8 cellular contexts compared by ENCODE assay signal in genomic region chr2:230447455-230448451, GRCh38. TPM values are rescaled to one million over a fixed set of nuclear protein-coding genes. Genes with fewer than 3 reads are reported as not detected.
DNase-seq lines count a peak whose midpoint lies in the region; ATAC-seq lines count a peak whose summit lies in the region.

No MANE protein-coding gene starts in this region.

- peak overlapping the region; percentile 5 for H3K27ac ChIP-seq in naive thymus-derived CD4-positive, alpha-beta T cell (ENCODE audit: low read depth, low read length)

- peak; percentile 75 for ATAC-seq in GM18861 (IDR thresholded peaks at IDR 0.05; ENCODE audit: unreplicated experiment)
- ATAC-seq in HG02571 (IDR thresholded peaks at IDR 0.05; ENCODE audit: unreplicated experiment): peak; percentile 77
- ATAC-seq in naive thymus-derived CD4-positive, alpha-beta T cell: peak; percentile 78

- POLR2A ChIA-PET in naive thymus-derived CD4-positive, alpha-beta T cell (lab: Charles Lee): interaction anchor here (0.6 to 1.2 kb wide), 2 partner anchors 22 to 63 kb away, joined by 3 to 7 read pairs; no protein-coding TSS in a partner anchor

- peaks cover 37 to 83% (median 74%) of the 10 kb centered on the region in 5 donors for H3K36me3 Mint-ChIP-seq in naive thymus-derived CD4-positive, alpha-beta T cell

- H3K27me3 ChIP-seq in naive thymus-derived CD4-positive, alpha-beta T cell (ENCODE audit: control insufficient read depth in 2 of 2, insufficient read depth in 2 of 2, low read length in 2 of 2): no peaks in the 10 kb centered on the region

- peaks cover 0 to under 1% (median 0%) of the 10 kb centered on the region in 11 donors for H3K9me3 Mint-ChIP-seq in naive thymus-derived CD4-positive, alpha-beta T cell

- peaks cover 26 to 85% (median 30%) of the 10 kb centered on the region in 3 experiments for H3K36me3 ChIP-seq in naive thymus-derived CD4-positive, alpha-beta T cell (ENCODE audit: control insufficient read depth in 2 of 3, insufficient read depth in 3 of 3, low read length in 3 of 3)

- DNase-seq in NAMALWA (ENCODE audit: low spot score) (peak; percentile 61), NK-92 (lab: John Stamatoyannopoulos, UW; ENCODE audit: unreplicated experiment) (no peak), SKM-1 treated with dmso at 0.1 percent for 144 hours (lab: John Stamatoyannopoulos, UW; ENCODE audit: unreplicated experiment) (no peak), NCI-H2107 treated with DMSO at 0.1 percent for 48 hours (lab: John Stamatoyannopoulos, UW; ENCODE audit: unreplicated experiment) (no peak)
- DNase-seq in naive thymus-derived CD4-positive, alpha-beta T cell: peak in 6 of 9 donors; percentile 9 to 40 (median 32)
- no peak for DNase-seq in activated effector memory CD4-positive, alpha-beta T cell treated with anti-CD3 and anti-CD28 coated beads, Interleukin-2, amount 50 U/mL, for 16 hours

- no peaks in the 10 kb centered on the region for H3K27me3 Mint-ChIP-seq in naive thymus-derived CD4-positive, alpha-beta T cell

- CTCF ChIA-PET in naive thymus-derived CD4-positive, alpha-beta T cell (lab: Charles Lee): no interaction called here

- peak overlapping the region; percentile 73 to 94 (median 85) for H3K27ac Mint-ChIP-seq in naive thymus-derived CD4-positive, alpha-beta T cell

- no peak overlapping the region for H3K4me3 ChIP-seq in naive thymus-derived CD4-positive, alpha-beta T cell (ENCODE audit: low read length)

- peaks cover 33 to 74% (median 64%) of the 10 kb centered on the region in 7 donors for H3K4me1 Mint-ChIP-seq in naive thymus-derived CD4-positive, alpha-beta T cell

- intact Hi-C loops in naive thymus-derived CD4-positive, alpha-beta T cell (cut with micrococcal nuclease): loop anchor here (1.0 to 5.0 kb wide), 2 partner anchors 11 to 220 kb away; partner anchors contain the start of gene SP140 (in 1 of the 2)

- H3K4me1 ChIP-seq in naive thymus-derived CD4-positive, alpha-beta T cell (ENCODE audit: control insufficient read depth in 2 of 2, insufficient read depth in 2 of 2, low read length in 2 of 2): peaks cover 17 to 25% of the 10 kb centered on the region in 2 donors

- H3K4me3 Mint-ChIP-seq in naive thymus-derived CD4-positive, alpha-beta T cell: peak overlapping the region; percentile 16 to 78 (median 59)

- no peaks in the 10 kb centered on the region for H3K9me3 ChIP-seq in naive thymus-derived CD4-positive, alpha-beta T cell (ENCODE audit: control insufficient read depth in 2 of 3, low read length in 3 of 3)

RNA-seq across cellular contexts. Expression of gene SP100, which starts 31.8 kb away (rescaled TPM):
- 100 to 1,000 TPM; 203 to 391 (median 214) TPM for total RNA-seq in naive thymus-derived CD4-positive, alpha-beta T cell
- polyA plus RNA-seq in naive thymus-derived CD4-positive, alpha-beta T cell: 100 to 1,000 TPM; 103 to 191 TPM

Comparison
In these comparisons a context has a peak if more than half of its experiments do, and no peak if none do; other contexts are left out.
1. DNase-seq: peak in NAMALWA (single experiment) and naive thymus-derived CD4-positive, alpha-beta T cell (6 of 9); none in NK-92 (single experiment), activated effector memory CD4-positive, alpha-beta T cell treated with anti-CD3 and anti-CD28 coated beads, Interleukin-2, amount 50 U/mL, for 16 hours (single experiment), SKM-1 treated with dmso at 0.1 percent for 144 hours (single experiment) and NCI-H2107 treated with DMSO at 0.1 percent for 48 hours (single experiment).
2. Peak in every context shown above with its lines, with median percentiles within 50 percentile points of each other: ATAC-seq.